In genomic region chr5:32951878-32952277, GRCh38 we compare ENCODE assay signal across 1 cellular context.
TF ChIP-seq lines count a peak whose summit lies in the region.

No MANE protein-coding gene starts in this region.

TF ChIP-seq in H1, 55 proteins besides CTCF, POLR2A, EP300 and RAD21:
- TF ChIP-seq FOSL1 (IDR thresholded peaks at IDR 0.05; ENCODE audit: insufficient read depth, low read depth, low read length), result no peak
- no peak for TF ChIP-seq CHD1 (IDR thresholded peaks at IDR 0.05; ENCODE audit: low read depth, low read length)
- no peak for TF ChIP-seq TEAD4 (IDR thresholded peaks at IDR 0.05; ENCODE audit: low read depth, low read length)
- TF ChIP-seq SP4 (IDR thresholded peaks at IDR 0.05; ENCODE audit: low read length), result no peak
- TF ChIP-seq BACH1 (IDR thresholded peaks at IDR 0.05; ENCODE audit: low read length), result no peak
- no peak for TF ChIP-seq CEBPB (IDR thresholded peaks at IDR 0.05; ENCODE audit: low read depth, low read length)
- no peak for TF ChIP-seq SIX5 (IDR thresholded peaks at IDR 0.05; ENCODE audit: low read depth, low read length)
- TF ChIP-seq TBP (IDR thresholded peaks at IDR 0.05; ENCODE audit: low read depth, low read length), result no peak
- TF ChIP-seq SP2 (IDR thresholded peaks at IDR 0.05; ENCODE audit: low read length), result no peak
- no peak for TF ChIP-seq NRF1 (IDR thresholded peaks at IDR 0.05; ENCODE audit: low read depth, low read length)
- no peak for TF ChIP-seq EGR1 (IDR thresholded peaks at IDR 0.05; ENCODE audit: borderline replicate concordance, low read depth, low read length)
- no peak for TF ChIP-seq GABPA (IDR thresholded peaks at IDR 0.05; ENCODE audit: borderline replicate concordance, insufficient read depth, low read length)
- no peak for TF ChIP-seq RBBP5 (IDR thresholded peaks at IDR 0.05; ENCODE audit: borderline replicate concordance, low read depth, low read length)
- TF ChIP-seq ATF2 (IDR thresholded peaks at IDR 0.05; ENCODE audit: low read length), result no peak
- no peak for TF ChIP-seq ASH2L (IDR thresholded peaks at IDR 0.05; ENCODE audit: low read length)
- TF ChIP-seq SUZ12 (IDR thresholded peaks at IDR 0.05; ENCODE audit: low read length), result no peak
- no peak for TF ChIP-seq SIN3A (conservative IDR thresholded peaks at IDR 0.05 in 1 of 2, IDR thresholded peaks at IDR 0.05 in 1 of 2; ENCODE audit: low read depth in 1 of 2, low read length in 2 of 2)
- TF ChIP-seq SP1 (IDR thresholded peaks at IDR 0.05; ENCODE audit: low read depth, low read length), result no peak
- TF ChIP-seq CHD2 (IDR thresholded peaks at IDR 0.05; ENCODE audit: low read length), result no peak
